Comparison of ENCODE assay signal across 22 cellular contexts in the genomic region with DNA sequence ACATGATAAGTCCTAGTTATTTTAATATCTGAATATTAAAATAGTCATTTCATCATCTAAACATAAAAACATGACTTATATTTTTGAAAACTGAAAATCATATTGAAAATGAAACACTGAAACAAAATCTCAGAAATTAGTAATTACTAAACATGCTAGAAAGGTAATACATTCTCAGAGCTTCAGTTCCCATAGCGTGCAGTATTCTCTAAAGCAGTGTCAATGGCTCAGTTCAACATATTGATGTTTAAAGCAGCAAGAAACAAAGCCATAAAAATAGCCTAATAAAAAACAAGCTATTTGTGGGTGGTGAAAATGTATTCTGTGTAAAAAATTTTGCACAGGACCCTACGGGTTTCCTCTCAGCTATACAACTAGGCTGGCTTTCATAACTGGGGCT.
DNase-seq lines count a peak whose midpoint lies in the region; ATAC-seq and TF ChIP-seq lines count a peak whose summit lies in the region.
"Had no signal": no experiment of that assay in that cellular context is flagged by ENCODE, and none has a peak within 500 bp of the region (broad histone marks: within the 10 kb centered on the region; RNA-seq: fewer than 3 reads in every experiment).

No MANE protein-coding gene starts in this region.

- no peaks in the 10 kb centered on the region for H3K27me3 Mint-ChIP-seq in T-helper 2 cell treated with Interferon-gamma antibody and Interleukin-4, amounts not matched to agents 5 μg/mL and 100 μg/mL, for 36 hours (ENCODE audit: low read depth)
- H3K27me3 Mint-ChIP-seq: CD4-positive, alpha-beta T cell had no signal

- H3K9me3 Mint-ChIP-seq in T-helper 2 cell treated with Interferon-gamma antibody and Interleukin-4, amounts not matched to agents 5 μg/mL and 100 μg/mL, for 36 hours: peaks cover 40% of the 10 kb centered on the region

- H3K4me3 Mint-ChIP-seq in T-helper 2 cell treated with Interferon-gamma antibody and Interleukin-4, amounts not matched to agents 5 μg/mL and 100 μg/mL, for 36 hours: no peak overlapping the region
- H3K4me3 Mint-ChIP-seq: CD4-positive, alpha-beta T cell; T-helper 1 cell treated with Interleukin-12 subunit alpha and Interleukin-12 subunit beta and Interleukin-4 antibody, amounts not matched to agents 30 μg/mL and 1 μg/mL, for 36 hours had no signal

- H3K4me1 ChIP-seq in testis (no peaks in the 10 kb centered on the region), right lobe of liver (peaks cover 0 to 11% (median 4%) of the 10 kb centered on the region in 4 donors)
- H3K4me1 ChIP-seq: BLaER1 had no signal

- peak; percentile 55 for ATAC-seq in GM18870 (IDR thresholded peaks at IDR 0.05; ENCODE audit: unreplicated experiment)
- ATAC-seq in HG02642 (IDR thresholded peaks at IDR 0.05; ENCODE audit: poor library complexity, unreplicated experiment): peak; percentile 47
- ATAC-seq in HG03439 (IDR thresholded peaks at IDR 0.05; ENCODE audit: unreplicated experiment): peak; percentile 68
- ATAC-seq in right lobe of liver: no peak
- ATAC-seq: Panc1 had no signal

- no peak overlapping the region for H3K27ac Mint-ChIP-seq in T-helper 2 cell treated with Interferon-gamma antibody and Interleukin-4, amounts not matched to agents 5 μg/mL and 100 μg/mL, for 36 hours
- H3K27ac Mint-ChIP-seq: CD4-positive, alpha-beta T cell; T-helper 1 cell treated with Interleukin-12 subunit alpha and Interleukin-12 subunit beta and Interleukin-4 antibody, amounts not matched to agents 30 μg/mL and 1 μg/mL, for 36 hours had no signal

- no peaks in the 10 kb centered on the region for H3K4me1 Mint-ChIP-seq in T-helper 2 cell treated with Interferon-gamma antibody and Interleukin-4, amounts not matched to agents 5 μg/mL and 100 μg/mL, for 36 hours (ENCODE audit: low read depth)

- DNase-seq in retina: peak; percentile 4
- no peak for DNase-seq in testis
- DNase-seq in right lobe of liver: no peak
- DNase-seq in T-helper 2 cell treated with Interferon-gamma antibody and Interleukin-4, amounts not matched to agents 5 μg/mL and 100 μg/mL, for 36 hours (ENCODE audit: low spot score): no peak
- no peak for DNase-seq in SKM-1 treated with dmso at 0.1 percent for 144 hours (lab: John Stamatoyannopoulos, UW; ENCODE audit: unreplicated experiment)
- DNase-seq: CD4-positive, alpha-beta T cell; COR-L47; DMS79; KG1; NCI-H1092 treated with DMSO at 0.1 percent for 48 hours; NCI-H1436 treated with DMSO at 0.1 percent for 48 hours; NCI-H1930; NCI-H226; NCI-H510A treated with DMSO at 0.1 percent for 48 hours; NCI-H748 treated with DMSO at 0.1 percent for 48 hours; NK-92 treated with Interleukin-12 subunit alpha and Interleukin-12 subunit beta, amount 100 ng/mL, for 24 hours had no signal

- no peaks in the 10 kb centered on the region for H3K36me3 ChIP-seq in testis (ENCODE audit: low read depth, missing control alignments)
- no peaks in the 10 kb centered on the region for H3K36me3 ChIP-seq in right lobe of liver
- H3K36me3 ChIP-seq: BLaER1 had no signal

- TF ChIP-seq CTCF in testis (IDR thresholded peaks at IDR 0.05): no peak
- TF ChIP-seq CTCF in right lobe of liver (IDR thresholded peaks at IDR 0.05): no peak

- intact Hi-C loops in testis (cut with DNase I; ENCODE audit: low total_unique reads): no loop called here
- intact Hi-C loops in right lobe of liver (cut with DNase I): no loop called here

- H3K27ac ChIP-seq in testis: no peak overlapping the region
- no peak overlapping the region for H3K27ac ChIP-seq in right lobe of liver
- H3K27ac ChIP-seq: BLaER1 had no signal

- no peaks in the 10 kb centered on the region for H3K36me3 Mint-ChIP-seq in T-helper 2 cell treated with Interferon-gamma antibody and Interleukin-4, amounts not matched to agents 5 μg/mL and 100 μg/mL, for 36 hours (ENCODE audit: low read depth)

- H3K9me3 ChIP-seq in testis (no peaks in the 10 kb centered on the region), right lobe of liver (no peaks in the 10 kb centered on the region)
- H3K9me3 ChIP-seq: BLaER1 had no signal

- H3K4me3 ChIP-seq in testis (no peak overlapping the region), right lobe of liver (no peak overlapping the region)
- H3K4me3 ChIP-seq: BLaER1 had no signal

- 74 to 84% methylated on average over 2 of the region's 2 CpGs for WGBS in testis, 2 donors
- WGBS in right lobe of liver (ENCODE audit: insufficient coverage, low coverage, low lambda C conversion rate, missing lambda C conversion rate): 91% methylated on average over 2 of the region's 2 CpGs

- no peak for TF ChIP-seq POLR2A in testis (IDR thresholded peaks at IDR 0.05)
- no peak for TF ChIP-seq POLR2A in right lobe of liver (IDR thresholded peaks at IDR 0.05)

- no peaks in the 10 kb centered on the region for H3K27me3 ChIP-seq in testis
- H3K27me3 ChIP-seq in right lobe of liver: no peaks in the 10 kb centered on the region
- H3K27me3 ChIP-seq: BLaER1 had no signal

Comparison
In these comparisons a context has a peak if more than half of its experiments do, and no peak if none do; other contexts are left out.
1. ATAC-seq: peak in GM18870 (single experiment), HG02642 (single experiment) and HG03439 (single experiment); none in right lobe of liver (0 of 4).